10 cellular contexts compared by ENCODE assay signal in the genomic region with DNA sequence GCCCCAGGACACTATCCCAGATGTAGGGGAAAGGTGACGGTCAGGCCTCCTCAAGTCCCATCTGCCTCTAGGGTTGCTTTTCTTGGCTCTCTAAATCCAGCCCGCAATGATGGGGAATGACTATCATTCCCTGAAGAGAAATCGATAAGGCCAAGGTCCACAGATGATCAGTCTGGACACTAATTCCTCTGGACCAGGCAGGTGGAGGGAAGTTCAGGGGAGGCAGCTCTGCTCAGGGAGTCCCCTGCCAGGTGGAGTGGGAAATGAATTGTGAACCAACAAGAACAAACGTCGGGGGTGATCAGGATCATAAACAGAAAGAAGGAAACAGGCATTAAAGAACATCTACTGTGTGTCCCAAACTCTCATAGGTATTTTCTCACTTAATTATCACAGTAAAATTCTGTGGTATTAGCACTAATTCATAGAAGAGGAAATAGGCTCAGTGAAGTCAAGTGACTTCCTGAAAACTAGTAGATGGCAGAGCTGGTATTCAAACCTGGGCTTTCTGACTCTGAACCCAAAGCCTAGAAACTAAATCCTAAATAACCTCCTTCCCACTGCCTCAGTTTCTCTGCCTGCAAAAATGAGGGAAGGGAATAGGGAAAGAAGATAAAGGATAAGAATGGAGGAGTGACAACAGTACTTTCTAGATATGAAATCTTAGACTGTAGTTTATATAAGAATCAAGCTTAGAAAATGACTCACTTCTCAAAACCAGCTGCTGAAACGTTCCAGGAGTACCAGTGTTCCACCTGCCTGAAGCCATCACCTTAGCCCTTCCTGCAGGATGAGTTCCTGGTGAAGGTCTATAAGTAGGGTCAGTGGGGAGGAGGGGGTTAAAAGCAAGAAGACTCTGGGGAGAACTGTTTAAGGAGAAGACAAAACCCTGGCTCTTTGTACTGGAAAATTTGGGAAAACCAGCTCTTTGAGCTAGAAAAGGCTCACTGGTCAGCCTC. TPM values are rescaled to one million over a fixed set of nuclear protein-coding genes. Genes with fewer than 3 reads are reported as not detected.
DNase-seq lines count a peak whose midpoint lies in the region; ATAC-seq and TF ChIP-seq lines count a peak whose summit lies in the region.
"Had no signal": no experiment of that assay in that cellular context is flagged by ENCODE, and none has a peak within 500 bp of the region (broad histone marks: within the 10 kb centered on the region; RNA-seq: fewer than 3 reads in every experiment).

No MANE protein-coding gene starts in this region.

- H3K27me3 Mint-ChIP-seq in GM23338 (ENCODE audit: insufficient read depth, low read depth, poor library complexity) = peaks cover 21% of the 10 kb centered on the region
- no peaks in the 10 kb centered on the region for H3K27me3 Mint-ChIP-seq in activated T-helper 17 cell treated with anti-CD3 and anti-CD28 coated beads, Interleukin-2, amount 50 U/mL, for 72 hours
- H3K27me3 Mint-ChIP-seq in naive thymus-derived CD4-positive, alpha-beta T cell = peaks cover 0 to 2% (median 0%) of the 10 kb centered on the region in 5 donors

- no peaks in the 10 kb centered on the region for H3K36me3 ChIP-seq in GM23338 (ENCODE audit: insufficient read depth)
- no peaks in the 10 kb centered on the region for H3K36me3 ChIP-seq in naive thymus-derived CD4-positive, alpha-beta T cell (ENCODE audit: control insufficient read depth in 2 of 3, insufficient read depth in 3 of 3, low read length in 3 of 3)

- TF ChIP-seq CTCF in GM23338 (conservative IDR thresholded peaks at IDR 0.05; ENCODE audit: low read depth in 2 of 2) = no peak
- no peak for TF ChIP-seq CTCF in GM13977 (IDR thresholded peaks at IDR 0.05; ENCODE audit: extremely low read depth, insufficient read depth, missing control alignments)

- peaks cover 78% of the 10 kb centered on the region for H3K4me1 ChIP-seq in GM23338 (ENCODE audit: insufficient read depth)
- peaks cover 45 to 49% of the 10 kb centered on the region in 2 donors for H3K4me1 ChIP-seq in naive thymus-derived CD4-positive, alpha-beta T cell (ENCODE audit: control insufficient read depth in 2 of 2, insufficient read depth in 2 of 2, low read length in 2 of 2)

- H3K4me2 ChIP-seq in GM23338 = 0 out of 2 replicates have a peak overlapping the region, but pooled peaks have one; percentile 20

- peak overlapping the region; percentile 9; the same call in 1 of the 3 replicates for H3K4me3 Mint-ChIP-seq in GM23338
- H3K4me3 Mint-ChIP-seq in activated T-helper 17 cell treated with anti-CD3 and anti-CD28 coated beads, Interleukin-2, amount 50 U/mL, for 72 hours = peak overlapping the region; percentile 34
- H3K4me3 Mint-ChIP-seq in naive thymus-derived CD4-positive, alpha-beta T cell = peak overlapping the region in 8 of 10 donors; percentile 5 to 77 (median 24)

- intact Hi-C loops in naive thymus-derived CD4-positive, alpha-beta T cell (cut with micrococcal nuclease) = no loop called here

- peaks cover 17% of the 10 kb centered on the region; the same call in 2 of the 3 replicates for H3K36me3 Mint-ChIP-seq in GM23338 (ENCODE audit: low read depth)
- peaks cover 19% of the 10 kb centered on the region for H3K36me3 Mint-ChIP-seq in activated T-helper 17 cell treated with anti-CD3 and anti-CD28 coated beads, Interleukin-2, amount 50 U/mL, for 72 hours (ENCODE audit: low read depth)
- peaks cover 0 to 26% (median 0%) of the 10 kb centered on the region in 5 donors for H3K36me3 Mint-ChIP-seq in naive thymus-derived CD4-positive, alpha-beta T cell

- no peaks in the 10 kb centered on the region for H3K9me3 ChIP-seq in naive thymus-derived CD4-positive, alpha-beta T cell (ENCODE audit: control insufficient read depth in 2 of 3, low read length in 3 of 3)

- ATAC-seq in GM23338 (no peak), HG03565 (IDR thresholded peaks at IDR 0.05; ENCODE audit: unreplicated experiment) (no peak)
- ATAC-seq in activated T-helper 17 cell treated with anti-CD3 and anti-CD28 coated beads, Interleukin-2, amount 50 U/mL, for 72 hours (replicated peaks) = no peak
- no peak for ATAC-seq in naive thymus-derived CD4-positive, alpha-beta T cell

- H4K20me1 ChIP-seq in GM23338 (replicated peaks; ENCODE audit: insufficient read depth) = 0 out of 2 replicates have a peak, but pooled peaks cover 3% of the 10 kb centered on the region

- H3K4me3 ChIP-seq in GM23338 = no peak overlapping the region
- no peak overlapping the region for H3K4me3 ChIP-seq in naive thymus-derived CD4-positive, alpha-beta T cell (ENCODE audit: low read length)

- no peak overlapping the region for H3K27ac ChIP-seq in GM23338 (ENCODE audit: low read depth)
- no peak overlapping the region for H3K27ac ChIP-seq in naive thymus-derived CD4-positive, alpha-beta T cell (ENCODE audit: low read depth, low read length)

- DNase-seq in AML-193 (lab: John Stamatoyannopoulos, UW) (peak; percentile 43 to 50), GM23338 (ENCODE audit: low spot score) (no peak), GM13977 (ENCODE audit: low spot score) (no peak), foreskin melanocyte (no peak), NCI-H2081 treated with DMSO at 0.1 percent for 48 hours (lab: John Stamatoyannopoulos, UW) (no peak)
- no peak for DNase-seq in naive thymus-derived CD4-positive, alpha-beta T cell
- DNase-seq: anterior cingulate cortex, GF-D8 had no signal

- in situ Hi-C loops in GM13977 (cut with MboI; ENCODE audit: low pct_unique_long_range_greater_than_20kb, low sequenced_read_pairs, unreplicated experiment) = loop anchor here (5.0 to 10.0 kb wide), 2 partner anchors 54 to 64 kb away; a partner anchor contains a TSS

- no peak overlapping the region for H3K27ac Mint-ChIP-seq in GM23338
- H3K27ac Mint-ChIP-seq in activated T-helper 17 cell treated with anti-CD3 and anti-CD28 coated beads, Interleukin-2, amount 50 U/mL, for 72 hours = peak overlapping the region; percentile 58
- peak overlapping the region in 7 of 9 donors; percentile 9 to 76 (median 65) for H3K27ac Mint-ChIP-seq in naive thymus-derived CD4-positive, alpha-beta T cell

- no peaks in the 10 kb centered on the region for H3K9me2 ChIP-seq in GM23338 (ENCODE audit: insufficient read depth)

- no peaks in the 10 kb centered on the region for H3K27me3 ChIP-seq in GM23338 (ENCODE audit: insufficient read depth)
- H3K27me3 ChIP-seq in naive thymus-derived CD4-positive, alpha-beta T cell (ENCODE audit: control insufficient read depth in 2 of 2, insufficient read depth in 2 of 2, low read length in 2 of 2) = no peaks in the 10 kb centered on the region

- CTCF ChIA-PET in naive thymus-derived CD4-positive, alpha-beta T cell (lab: Charles Lee) = interaction anchor here (0.7 to 1.0 kb wide), 2 partner anchors 8 to 16 kb away, joined by 3 to 4 read pairs; no protein-coding TSS in a partner anchor

- peaks cover 87% of the 10 kb centered on the region for H3K4me1 Mint-ChIP-seq in GM23338
- H3K4me1 Mint-ChIP-seq in activated T-helper 17 cell treated with anti-CD3 and anti-CD28 coated beads, Interleukin-2, amount 50 U/mL, for 72 hours = peaks cover 49% of the 10 kb centered on the region
- peaks cover 40 to 82% (median 66%) of the 10 kb centered on the region in 7 donors for H3K4me1 Mint-ChIP-seq in naive thymus-derived CD4-positive, alpha-beta T cell

- no peaks in the 10 kb centered on the region for H3K9me3 Mint-ChIP-seq in GM23338
- no peaks in the 10 kb centered on the region for H3K9me3 Mint-ChIP-seq in activated T-helper 17 cell treated with anti-CD3 and anti-CD28 coated beads, Interleukin-2, amount 50 U/mL, for 72 hours
- H3K9me3 Mint-ChIP-seq in naive thymus-derived CD4-positive, alpha-beta T cell = peaks cover 0 to 1% (median 0%) of the 10 kb centered on the region in 11 donors

- POLR2A ChIA-PET in naive thymus-derived CD4-positive, alpha-beta T cell (lab: Charles Lee) = interaction anchor here (0.7 to 1.5 kb wide), 2 partner anchors 9 to 13 kb away, joined by 4 to 7 read pairs; no protein-coding TSS in a partner anchor

- H3K79me2 ChIP-seq in GM23338 (replicated peaks; ENCODE audit: insufficient read depth) = no peaks in the 10 kb centered on the region

- H2AFZ ChIP-seq in GM23338 = no peak overlapping the region

- peaks cover 20% of the 10 kb centered on the region for H3F3A ChIP-seq in GM23338 (replicated peaks; ENCODE audit: low read depth)

TF ChIP-seq in GM23338, 12 proteins besides CTCF, POLR2A, EP300 and RAD21 (continues in another document):
- TF ChIP-seq ZNF114 (CRISPR knock-in tag; IDR thresholded peaks at IDR 0.05) (no peak), NANOG (IDR thresholded peaks at IDR 0.05; ENCODE audit: borderline replicate concordance) (no peak), EZH2phosphoT487 (IDR thresholded peaks at IDR 0.05; ENCODE audit: unreplicated experiment) (no peak)

RNA-seq across cellular contexts. Expression of a gene that starts 7.5 kb away (rescaled TPM):
- total RNA-seq in GM23338 (2014; rRNA removed; shearing (Covaris generic)) = 16.0 and 20.3 TPM in 2 replicates
- polyA plus RNA-seq in GM23338 (2016; fragmentation: Nextera tagmentation; extraction: Ambion mirVana) = 2.0 and 2.5 TPM in 2 replicates
- 10 to 100 TPM in 1 of 2 donors, 1 to 10 TPM in 1; 3.2 to 19.3 TPM for total RNA-seq in activated T-helper 17 cell treated with anti-CD3 and anti-CD28 coated beads, Interleukin-2, amount 50 U/mL, for 72 hours
- total RNA-seq in naive thymus-derived CD4-positive, alpha-beta T cell = 10 to 100 TPM in 4 of 5 experiments, 1 to 10 TPM in 1; 7.7 to 31.1 (median 19.6) TPM
- 1 to 10 TPM; 1.5 to 2.9 TPM for polyA plus RNA-seq in naive thymus-derived CD4-positive, alpha-beta T cell

RNA-seq across cellular contexts. Expression of a gene that starts 59.6 kb away (rescaled TPM):
- 113 and 160 TPM in 2 replicates for total RNA-seq in GM23338 (2014; rRNA removed; shearing (Covaris generic))
- 69.3 and 77.7 TPM in 2 replicates for polyA plus RNA-seq in GM23338 (2016; fragmentation: Nextera tagmentation; extraction: Ambion mirVana)
- total RNA-seq in activated T-helper 17 cell treated with anti-CD3 and anti-CD28 coated beads, Interleukin-2, amount 50 U/mL, for 72 hours = 10 to 100 TPM; 85.7 to 99.5 TPM
- 10 to 100 TPM in 1 of 5 experiments, 1 to 10 TPM in 2, under 1 TPM in 2; 0.41 to 55.7 (median 1.2) TPM for total RNA-seq in naive thymus-derived CD4-positive, alpha-beta T cell
- not detected for polyA plus RNA-seq in naive thymus-derived CD4-positive, alpha-beta T cell

Comparison
In these comparisons a context has a peak if more than half of its experiments do, and no peak if none do; other contexts are left out.
1. DNase-seq: peak in AML-193 (2 of 2); none in GM23338 (single experiment), naive thymus-derived CD4-positive, alpha-beta T cell (0 of 9), GM13977 (single experiment), foreskin melanocyte (single experiment) and NCI-H2081 treated with DMSO at 0.1 percent for 48 hours (single experiment).
2. Peak in every context shown above with its lines, with median percentiles within 50 percentile points of each other: H3K4me3 Mint-ChIP-seq.